In genomic region chr17:43917348-43918025, GRCh38 we compare ENCODE assay signal across 8 cellular contexts. TPM values are rescaled to one million over a fixed set of nuclear protein-coding genes. Genes with fewer than 3 reads are reported as not detected.
DNase-seq lines count a peak whose midpoint lies in the region; ATAC-seq and TF ChIP-seq lines count a peak whose summit lies in the region.

No MANE protein-coding gene starts in this region.

- H3K9me3 ChIP-seq in fibroblast of lung (ENCODE audit: control insufficient read depth, insufficient read depth, low read depth, low read length) (no peaks in the 10 kb centered on the region), osteoblast (ENCODE audit: low read depth, low read length) (no peaks in the 10 kb centered on the region)

- no peak overlapping the region for H3K27ac Mint-ChIP-seq in HFFc6
- H3K27ac Mint-ChIP-seq in activated CD8-positive, alpha-beta memory T cell treated with anti-CD3 and anti-CD28 coated beads, Interleukin-2, amount 10 ng/mL, durations not matched to agents 7 days and 5 days: peak overlapping the region; percentile 61

- H3K4me3 ChIP-seq in fibroblast of lung (replicated peaks in 1 of 4; ENCODE audit: control extremely low read depth in 1 of 4, insufficient read depth in 1 of 4, low read depth in 3 of 4, low read length in 4 of 4) (peak overlapping the region in 1 of 4 experiments; percentile 14), osteoblast (ENCODE audit: insufficient read depth, low read length) (peak overlapping the region; percentile 49)

- peak; percentile 83 for ATAC-seq in activated CD8-positive, alpha-beta memory T cell treated with anti-CD3 and anti-CD28 coated beads, Interleukin-2, amount 10 ng/mL, durations not matched to agents 7 days and 5 days
- ATAC-seq in GM21619 (IDR thresholded peaks at IDR 0.05; ENCODE audit: unreplicated experiment): no peak
- ATAC-seq in GM21737 (IDR thresholded peaks at IDR 0.05; ENCODE audit: unreplicated experiment): no peak

- H3K27ac ChIP-seq in fibroblast of lung (ENCODE audit: insufficient read depth, low read length) (no peak overlapping the region), osteoblast (ENCODE audit: low read depth, low read length) (no peak overlapping the region)

- no peak overlapping the region for H3K4me3 Mint-ChIP-seq in HFFc6
- H3K4me3 Mint-ChIP-seq in activated CD8-positive, alpha-beta memory T cell treated with anti-CD3 and anti-CD28 coated beads, Interleukin-2, amount 10 ng/mL, durations not matched to agents 7 days and 5 days: peak overlapping the region; percentile 64

- H3K36me3 Mint-ChIP-seq in HFFc6 (ENCODE audit: low read depth): no peaks in the 10 kb centered on the region
- H3K36me3 Mint-ChIP-seq in activated CD8-positive, alpha-beta memory T cell treated with anti-CD3 and anti-CD28 coated beads, Interleukin-2, amount 10 ng/mL, durations not matched to agents 7 days and 5 days: no peaks in the 10 kb centered on the region

- no peaks in the 10 kb centered on the region for H3K9me3 Mint-ChIP-seq in HFFc6
- no peaks in the 10 kb centered on the region for H3K9me3 Mint-ChIP-seq in activated CD8-positive, alpha-beta memory T cell treated with anti-CD3 and anti-CD28 coated beads, Interleukin-2, amount 10 ng/mL, durations not matched to agents 7 days and 5 days (ENCODE audit: low read depth)

- peaks cover 25% of the 10 kb centered on the region for H3K27me3 Mint-ChIP-seq in HFFc6 (ENCODE audit: insufficient read depth)
- H3K27me3 Mint-ChIP-seq in activated CD8-positive, alpha-beta memory T cell treated with anti-CD3 and anti-CD28 coated beads, Interleukin-2, amount 10 ng/mL, durations not matched to agents 7 days and 5 days: peaks cover 11% of the 10 kb centered on the region

- no peak overlapping the region for H2AFZ ChIP-seq in fibroblast of lung (ENCODE audit: low read length)
- H2AFZ ChIP-seq in osteoblast (ENCODE audit: low read length): peak overlapping the region; percentile 77

- TF ChIP-seq CTCF in HFFc6 (IDR thresholded peaks at IDR 0.05): peak; percentile 38; the same call in 1 of the 2 replicates
- peak; percentile 27 to 59 for TF ChIP-seq CTCF in fibroblast of lung (conservative IDR thresholded peaks at IDR 0.05 in 1 of 2, IDR thresholded peaks at IDR 0.05 in 1 of 2; ENCODE audit: low read depth in 1 of 2, low read length in 2 of 2)
- TF ChIP-seq CTCF in osteoblast (IDR thresholded peaks at IDR 0.05; ENCODE audit: extremely low read depth, low read depth, low read length): peak; percentile 55

- no peak overlapping the region for H3K9ac ChIP-seq in fibroblast of lung (ENCODE audit: insufficient read depth, low read length)

- H4K20me1 ChIP-seq in fibroblast of lung (ENCODE audit: control insufficient read depth, extremely low read depth, insufficient read depth, low read length): no peaks in the 10 kb centered on the region
- H4K20me1 ChIP-seq in osteoblast (ENCODE audit: insufficient read depth, low read length): no peaks in the 10 kb centered on the region

- peak overlapping the region; percentile 64 for H3K4me2 ChIP-seq in fibroblast of lung (ENCODE audit: extremely low read depth, insufficient read depth, low read length)
- peak overlapping the region; percentile 77 for H3K4me2 ChIP-seq in osteoblast (ENCODE audit: insufficient read depth, low read length)

- DNase-seq in AG20443 (ENCODE audit: low spot score): peak; percentile 61
- DNase-seq in HFFc6: no peak
- DNase-seq in activated CD8-positive, alpha-beta memory T cell treated with anti-CD3 and anti-CD28 coated beads, Interleukin-2, amount 10 ng/mL, durations not matched to agents 7 days and 5 days: peak; percentile 60
- peak; percentile 19 to 37 for DNase-seq in fibroblast of lung (ENCODE audit: low read depth in 2 of 2)
- no peak for DNase-seq in osteoblast (ENCODE audit: insufficient read length, low spot score, missing footprints)
- no peak for DNase-seq in SKM-1 (lab: John Stamatoyannopoulos, UW; ENCODE audit: unreplicated experiment)

- CTCF ChIA-PET in activated CD8-positive, alpha-beta memory T cell treated with anti-CD3 and anti-CD28 coated beads, Interleukin-2, amount 10 ng/mL, durations not matched to agents 7 days and 5 days (lab: Charles Lee): interaction anchor here (1.3 to 1.6 kb wide), 3 partner anchors 8 to 26 kb away, joined by 3 to 7 read pairs (median 5); no protein-coding TSS in a partner anchor

- H3K4me1 ChIP-seq in fibroblast of lung (ENCODE audit: control insufficient read depth, extremely low read depth, insufficient read depth, low read length): no peaks in the 10 kb centered on the region
- H3K4me1 ChIP-seq in osteoblast (ENCODE audit: insufficient read depth, low read length): no peaks in the 10 kb centered on the region

- peaks cover 25% of the 10 kb centered on the region for H3K27me3 ChIP-seq in fibroblast of lung (ENCODE audit: control insufficient read depth, insufficient read depth, low read length)
- peaks cover 21% of the 10 kb centered on the region for H3K27me3 ChIP-seq in osteoblast (ENCODE audit: insufficient read depth, low read length)

- no peaks in the 10 kb centered on the region for H3K4me1 Mint-ChIP-seq in HFFc6 (ENCODE audit: low read depth)
- H3K4me1 Mint-ChIP-seq in activated CD8-positive, alpha-beta memory T cell treated with anti-CD3 and anti-CD28 coated beads, Interleukin-2, amount 10 ng/mL, durations not matched to agents 7 days and 5 days: peaks cover 18% of the 10 kb centered on the region

- H3K79me2 ChIP-seq in fibroblast of lung (ENCODE audit: control insufficient read depth, insufficient read depth, low read length): no peaks in the 10 kb centered on the region
- no peaks in the 10 kb centered on the region for H3K79me2 ChIP-seq in osteoblast (ENCODE audit: insufficient read depth, low read length)

- no peaks in the 10 kb centered on the region for H3K36me3 ChIP-seq in fibroblast of lung (ENCODE audit: control insufficient read depth, insufficient read depth, low read length)
- no peaks in the 10 kb centered on the region for H3K36me3 ChIP-seq in osteoblast (ENCODE audit: insufficient read depth, low read length)

RNA-seq across cellular contexts. Expression of gene MPP2, which starts 10.2 kb away (rescaled TPM):
- total RNA-seq in HFFc6 (2021; fragmentation: NEBNext Ultra II Directional; extraction: Animal tissue kit (Norgen Biotek cat#: 25700)): 1 to 10 TPM in 3 of 6 experiments, under 1 TPM in 3; 0.62 to 1.3 (median 1.0) TPM
- under 1 TPM; 0.56 to 0.61 TPM for total RNA-seq in activated CD8-positive, alpha-beta memory T cell treated with anti-CD3 and anti-CD28 coated beads, Interleukin-2, amount 10 ng/mL, durations not matched to agents 7 days and 5 days
- total RNA-seq in fibroblast of lung (1.3 and 2.1 TPM in 2 replicates), osteoblast (0.59 and 0.72 TPM in 2 replicates)
- polyA plus RNA-seq in fibroblast of lung: 1.2 and 1.9 TPM in 2 replicates
- polyA plus RNA-seq in fibroblast of lung (2012): 1.6 and 2.5 TPM in 2 replicates
- 3.4 and 10.3 TPM in 2 replicates for polyA minus RNA-seq in fibroblast of lung (ENCODE audit: low replicate concordance)

RNA-seq across cellular contexts. Expression of gene PPY, which starts 24.8 kb away (rescaled TPM):
- not detected for total RNA-seq in HFFc6 (2021; fragmentation: NEBNext Ultra II Directional; extraction: Animal tissue kit (Norgen Biotek cat#: 25700))
- not detected for total RNA-seq in activated CD8-positive, alpha-beta memory T cell treated with anti-CD3 and anti-CD28 coated beads, Interleukin-2, amount 10 ng/mL, durations not matched to agents 7 days and 5 days
- not detected in 2 replicates for total RNA-seq in fibroblast of lung
- not detected in 2 replicates for polyA plus RNA-seq in fibroblast of lung
- not detected in 2 replicates for polyA plus RNA-seq in fibroblast of lung (2012)
- not detected in 2 replicates for polyA minus RNA-seq in fibroblast of lung (ENCODE audit: low replicate concordance)
- total RNA-seq in osteoblast: not detected in 2 replicates

RNA-seq across cellular contexts. Expression of gene PYY, which starts 36.3 kb away (rescaled TPM):
- under 1 TPM in 1 of 6 experiments, not detected in 5; 0.43 TPM for total RNA-seq in HFFc6 (2021; fragmentation: NEBNext Ultra II Directional; extraction: Animal tissue kit (Norgen Biotek cat#: 25700))
- total RNA-seq in activated CD8-positive, alpha-beta memory T cell treated with anti-CD3 and anti-CD28 coated beads, Interleukin-2, amount 10 ng/mL, durations not matched to agents 7 days and 5 days: not detected
- total RNA-seq in fibroblast of lung: 0.33 TPM in 1 of 2 replicates, not detected in the other
- polyA plus RNA-seq in fibroblast of lung: not detected in 2 replicates
- not detected in 2 replicates for polyA plus RNA-seq in fibroblast of lung (2012)
- not detected in 2 replicates for polyA minus RNA-seq in fibroblast of lung (ENCODE audit: low replicate concordance)
- not detected in 2 replicates for total RNA-seq in osteoblast

Comparison
In these comparisons a context has a peak if more than half of its experiments do, and no peak if none do; other contexts are left out.
1. DNase-seq: peak in AG20443 (single experiment), activated CD8-positive, alpha-beta memory T cell treated with anti-CD3 and anti-CD28 coated beads, Interleukin-2, amount 10 ng/mL, durations not matched to agents 7 days and 5 days (single experiment) and fibroblast of lung (2 of 2); none in HFFc6 (single experiment), osteoblast (single experiment) and SKM-1 (single experiment).
2. Peak in every context shown above with its lines, with median percentiles within 50 percentile points of each other: CTCF ChIP-seq.